ENCODE assay signal across 2 cellular contexts in the genomic region with DNA sequence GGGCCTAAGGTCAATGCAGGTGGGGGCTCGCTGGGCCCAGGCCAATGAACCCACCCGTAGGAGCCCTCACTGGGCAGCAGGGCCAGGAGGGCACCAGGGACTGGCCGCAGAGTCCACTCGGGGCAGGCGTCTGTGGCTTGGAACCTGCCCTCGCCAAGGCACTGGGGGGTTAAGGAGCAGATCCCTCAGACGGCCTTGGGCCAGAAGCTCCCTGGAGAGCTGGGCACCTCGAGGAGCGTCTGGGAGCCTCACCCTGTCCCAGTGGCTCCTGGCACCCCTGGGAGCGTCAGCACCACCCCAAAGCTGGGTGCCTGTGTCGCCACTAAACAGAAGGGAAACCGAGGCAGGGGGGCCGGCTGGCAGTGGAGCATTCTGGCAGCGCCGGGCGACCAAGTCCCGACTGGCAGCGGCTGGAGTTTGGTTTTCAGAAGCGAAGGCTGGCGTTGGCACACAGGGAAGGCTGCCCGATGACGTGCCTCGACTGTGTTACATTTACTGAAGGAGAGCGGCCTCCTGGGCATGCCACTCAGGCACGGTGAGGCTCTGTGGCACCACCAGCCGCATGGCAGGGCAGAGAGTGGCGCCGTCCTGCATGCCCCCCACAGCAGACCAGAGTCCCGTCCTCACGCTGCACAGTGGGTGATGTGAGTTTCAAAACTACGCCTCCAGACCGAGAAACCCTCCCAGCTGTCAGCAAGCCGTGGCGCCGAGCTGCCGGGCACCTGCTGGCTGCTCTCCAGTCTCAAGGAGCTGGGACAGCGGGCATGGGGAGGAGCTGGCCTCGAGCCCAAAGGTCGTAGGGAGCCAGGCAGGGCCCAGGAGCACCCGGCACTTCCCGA.
TF ChIP-seq lines count a peak whose summit lies in the region.

No MANE protein-coding gene starts in this region.

TF ChIP-seq in HCT116, 20 proteins besides CTCF, POLR2A, EP300 and RAD21:
- no peak for TF ChIP-seq ZNF274 (IDR thresholded peaks at IDR 0.05; ENCODE audit: low read depth, low read length)
- TF ChIP-seq CEBPB (IDR thresholded peaks at IDR 0.05; ENCODE audit: low read depth), result no peak
- TF ChIP-seq, protein P1, sequence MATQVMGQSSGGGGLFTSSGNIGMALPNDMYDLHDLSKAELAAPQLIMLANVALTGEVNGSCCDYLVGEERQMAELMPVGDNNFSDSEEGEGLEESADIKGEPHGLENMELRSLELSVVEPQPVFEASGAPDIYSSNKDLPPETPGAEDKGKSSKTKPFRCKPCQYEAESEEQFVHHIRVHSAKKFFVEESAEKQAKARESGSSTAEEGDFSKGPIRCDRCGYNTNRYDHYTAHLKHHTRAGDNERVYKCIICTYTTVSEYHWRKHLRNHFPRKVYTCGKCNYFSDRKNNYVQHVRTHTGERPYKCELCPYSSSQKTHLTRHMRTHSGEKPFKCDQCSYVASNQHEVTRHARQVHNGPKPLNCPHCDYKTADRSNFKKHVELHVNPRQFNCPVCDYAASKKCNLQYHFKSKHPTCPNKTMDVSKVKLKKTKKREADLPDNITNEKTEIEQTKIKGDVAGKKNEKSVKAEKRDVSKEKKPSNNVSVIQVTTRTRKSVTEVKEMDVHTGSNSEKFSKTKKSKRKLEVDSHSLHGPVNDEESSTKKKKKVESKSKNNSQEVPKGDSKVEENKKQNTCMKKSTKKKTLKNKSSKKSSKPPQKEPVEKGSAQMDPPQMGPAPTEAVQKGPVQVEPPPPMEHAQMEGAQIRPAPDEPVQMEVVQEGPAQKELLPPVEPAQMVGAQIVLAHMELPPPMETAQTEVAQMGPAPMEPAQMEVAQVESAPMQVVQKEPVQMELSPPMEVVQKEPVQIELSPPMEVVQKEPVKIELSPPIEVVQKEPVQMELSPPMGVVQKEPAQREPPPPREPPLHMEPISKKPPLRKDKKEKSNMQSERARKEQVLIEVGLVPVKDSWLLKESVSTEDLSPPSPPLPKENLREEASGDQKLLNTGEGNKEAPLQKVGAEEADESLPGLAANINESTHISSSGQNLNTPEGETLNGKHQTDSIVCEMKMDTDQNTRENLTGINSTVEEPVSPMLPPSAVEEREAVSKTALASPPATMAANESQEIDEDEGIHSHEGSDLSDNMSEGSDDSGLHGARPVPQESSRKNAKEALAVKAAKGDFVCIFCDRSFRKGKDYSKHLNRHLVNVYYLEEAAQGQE (IDR thresholded peaks at IDR 0.05; ENCODE audit: low read depth), result no peak
- no peak for TF ChIP-seq SRF (IDR thresholded peaks at IDR 0.05; ENCODE audit: low read depth)
- TF ChIP-seq ELF1 (IDR thresholded peaks at IDR 0.05; ENCODE audit: borderline replicate concordance, low read depth), result no peak
- no peak for TF ChIP-seq SIN3A (IDR thresholded peaks at IDR 0.05; ENCODE audit: low read depth)
- TF ChIP-seq, protein P2, sequence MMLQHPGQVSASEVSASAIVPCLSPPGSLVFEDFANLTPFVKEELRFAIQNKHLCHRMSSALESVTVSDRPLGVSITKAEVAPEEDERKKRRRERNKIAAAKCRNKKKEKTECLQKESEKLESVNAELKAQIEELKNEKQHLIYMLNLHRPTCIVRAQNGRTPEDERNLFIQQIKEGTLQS (IDR thresholded peaks at IDR 0.05), result no peak
- TF ChIP-seq ZBTB33 (IDR thresholded peaks at IDR 0.05; ENCODE audit: extremely low read depth, insufficient replicate concordance, low read length), result no peak
- TF ChIP-seq EZH2 (IDR thresholded peaks at IDR 0.05), result no peak
- TF ChIP-seq JUND (IDR thresholded peaks at IDR 0.05), result no peak
- no peak for TF ChIP-seq EGR1 (IDR thresholded peaks at IDR 0.05; ENCODE audit: low read depth)
- no peak for TF ChIP-seq FOSL1 (IDR thresholded peaks at IDR 0.05; ENCODE audit: low read depth)
- no peak for TF ChIP-seq TCF7L2 (IDR thresholded peaks at IDR 0.05; ENCODE audit: borderline replicate concordance, extremely low read depth, insufficient read depth, insufficient read length)
- TF ChIP-seq POLR2AphosphoS5 (IDR thresholded peaks at IDR 0.05; ENCODE audit: low read depth, low read length), result no peak
- TF ChIP-seq EZH2phosphoT487 (IDR thresholded peaks at IDR 0.05; ENCODE audit: borderline replicate concordance), result no peak
- TF ChIP-seq YY1 (IDR thresholded peaks at IDR 0.05; ENCODE audit: extremely low read depth, insufficient replicate concordance, low read depth, low read length), result no peak
- TF ChIP-seq, protein P3, sequence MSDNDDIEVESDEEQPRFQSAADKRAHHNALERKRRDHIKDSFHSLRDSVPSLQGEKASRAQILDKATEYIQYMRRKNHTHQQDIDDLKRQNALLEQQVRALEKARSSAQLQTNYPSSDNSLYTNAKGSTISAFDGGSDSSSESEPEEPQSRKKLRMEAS (IDR thresholded peaks at IDR 0.05), result no peak
- no peak for TF ChIP-seq ZFX (IDR thresholded peaks at IDR 0.05)
- TF ChIP-seq CBX3 (IDR thresholded peaks at IDR 0.05; ENCODE audit: low read depth), result no peak
- no peak for TF ChIP-seq SP1 (IDR thresholded peaks at IDR 0.05; ENCODE audit: low read depth)

TF ChIP-seq in K562, 482 proteins besides CTCF, POLR2A, EP300 and RAD21:
- TF ChIP-seq ZNF347 (CRISPR knock-in tag; IDR thresholded peaks at IDR 0.05; ENCODE audit: low read depth), result no peak
- peak; percentile 11 for TF ChIP-seq FIP1L1 (IDR thresholded peaks at IDR 0.05; ENCODE audit: low read depth, low read length, poor library complexity, severe bottlenecking)
- peak; percentile 74; the same call in 1 of the 2 replicates for TF ChIP-seq HNRNPL (IDR thresholded peaks at IDR 0.05; ENCODE audit: low read depth, low read length)
- TF ChIP-seq HMGN3 (IDR thresholded peaks at IDR 0.05; ENCODE audit: borderline replicate concordance, extremely low read depth, insufficient read length, low read depth, low read length), result peak; percentile 9
- TF ChIP-seq, protein P4, sequence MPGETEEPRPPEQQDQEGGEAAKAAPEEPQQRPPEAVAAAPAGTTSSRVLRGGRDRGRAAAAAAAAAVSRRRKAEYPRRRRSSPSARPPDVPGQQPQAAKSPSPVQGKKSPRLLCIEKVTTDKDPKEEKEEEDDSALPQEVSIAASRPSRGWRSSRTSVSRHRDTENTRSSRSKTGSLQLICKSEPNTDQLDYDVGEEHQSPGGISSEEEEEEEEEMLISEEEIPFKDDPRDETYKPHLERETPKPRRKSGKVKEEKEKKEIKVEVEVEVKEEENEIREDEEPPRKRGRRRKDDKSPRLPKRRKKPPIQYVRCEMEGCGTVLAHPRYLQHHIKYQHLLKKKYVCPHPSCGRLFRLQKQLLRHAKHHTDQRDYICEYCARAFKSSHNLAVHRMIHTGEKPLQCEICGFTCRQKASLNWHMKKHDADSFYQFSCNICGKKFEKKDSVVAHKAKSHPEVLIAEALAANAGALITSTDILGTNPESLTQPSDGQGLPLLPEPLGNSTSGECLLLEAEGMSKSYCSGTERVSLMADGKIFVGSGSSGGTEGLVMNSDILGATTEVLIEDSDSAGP (CRISPR knock-in tag; IDR thresholded peaks at IDR 0.05), result no peak
- TF ChIP-seq POLR2G (IDR thresholded peaks at IDR 0.05; ENCODE audit: low read depth, low read length), result peak; percentile 42; the same call in 1 of the 2 replicates
